In genomic region chr17:82659886-82660285, GRCh38 we compare ENCODE assay signal across 27 cellular contexts.
"Had no signal": no experiment of that assay in that cellular context is flagged by ENCODE, and none has a peak within 500 bp of the region (broad histone marks: within the 10 kb centered on the region; RNA-seq: fewer than 3 reads in every experiment).

No MANE protein-coding gene starts in this region.

- H3K4me1 ChIP-seq: SJCRH30 had no signal

- H3K36me3 Mint-ChIP-seq: activated naive CD4-positive, alpha-beta T cell treated with anti-CD3 and anti-CD28 coated beads, Interleukin-2, amount 10 ng/mL, durations not matched to agents 7 days and 5 days; activated naive CD8-positive, alpha-beta T cell treated with anti-CD3 and anti-CD28 coated beads for 36 hours had no signal

- H3K9me3 Mint-ChIP-seq: activated naive CD8-positive, alpha-beta T cell treated with anti-CD3 and anti-CD28 coated beads for 36 hours; activated T-cell treated with anti-CD3 and anti-CD28 coated beads, Interleukin-2, amount 50 U/mL, for 72 hours; activated T-helper 2 cell treated with anti-CD3 and anti-CD28 coated beads, Interferon-gamma antibody, Interleukin-2, Interleukin-4, amounts not matched to agents 10 μg/mL and 5 μg/mL and 100 μg/mL, durations not matched to agents 14 hours and 24 hours and 36 hours had no signal

- H3K27ac ChIP-seq: brain microvascular endothelial cell, SJCRH30, VCaP had no signal

- H3K9ac ChIP-seq: SK-N-SH had no signal

- H3K27ac Mint-ChIP-seq: activated CD4-positive, alpha-beta memory T cell treated with anti-CD3 and anti-CD28 coated beads, Interleukin-2, amount 10 ng/mL, durations not matched to agents 7 days and 5 days; activated CD4-positive, alpha-beta T cell treated with anti-CD3 and anti-CD28 coated beads for 36 hours; activated naive CD4-positive, alpha-beta T cell treated with anti-CD3 and anti-CD28 coated beads, Interleukin-2, amount 10 ng/mL, durations not matched to agents 7 days and 5 days; activated naive CD8-positive, alpha-beta T cell treated with anti-CD3 and anti-CD28 coated beads for 36 hours; activated T-cell treated with anti-CD3 and anti-CD28 coated beads, Interleukin-2, amount 50 U/mL, for 72 hours; activated T-helper 2 cell treated with anti-CD3 and anti-CD28 coated beads, Interferon-gamma antibody, Interleukin-2, Interleukin-4, amounts not matched to agents 10 μg/mL and 5 μg/mL and 100 μg/mL, durations not matched to agents 14 hours and 24 hours and 36 hours had no signal

- H3K36me3 ChIP-seq: brain microvascular endothelial cell, SJCRH30 had no signal

- H3K4me3 Mint-ChIP-seq: activated CD4-positive, alpha-beta memory T cell treated with anti-CD3 and anti-CD28 coated beads, Interleukin-2, amount 10 ng/mL, durations not matched to agents 7 days and 5 days; activated CD4-positive, alpha-beta T cell treated with anti-CD3 and anti-CD28 coated beads for 36 hours; activated naive CD4-positive, alpha-beta T cell treated with anti-CD3 and anti-CD28 coated beads, Interleukin-2, amount 10 ng/mL, durations not matched to agents 7 days and 5 days; activated naive CD8-positive, alpha-beta T cell treated with anti-CD3 and anti-CD28 coated beads for 36 hours; activated T-cell treated with anti-CD3 and anti-CD28 coated beads, Interleukin-2, amount 50 U/mL, for 72 hours had no signal

- DNase-seq: activated CD4-positive, alpha-beta memory T cell treated with anti-CD3 and anti-CD28 coated beads, Interleukin-2, amount 10 ng/mL, durations not matched to agents 7 days and 5 days; activated CD4-positive, alpha-beta T cell treated with anti-CD3 and anti-CD28 coated beads for 36 hours; activated CD4-positive, alpha-beta T cell treated with anti-CD3 and anti-CD28 coated beads, Interleukin-2, amount 50 U/mL, for 1 hour; activated gamma-delta T cell treated with Interleukin-2 at 50 U/mL for 16 hours; activated naive CD4-positive, alpha-beta T cell treated with anti-CD3 and anti-CD28 coated beads, Interleukin-2, amount 10 ng/mL, durations not matched to agents 7 days and 5 days; activated naive CD8-positive, alpha-beta T cell treated with anti-CD3 and anti-CD28 coated beads for 36 hours; activated T-cell treated with anti-CD3 and anti-CD28 coated beads for 4 hours; activated T-cell treated with anti-CD3 and anti-CD28 coated beads, Interleukin-2, amount 50 U/mL, for 72 hours; brain microvascular endothelial cell; cerebellar nuclear complex; MM.1S; NCI-H1105; NCI-H1436; NCI-H1694 treated with DMSO at 0.1 percent for 48 hours; NCI-H2029 treated with DMSO at 0.1 percent for 48 hours; NCI-H345; NCI-H510A; NCI-H69; NK-92 treated with Interleukin-12 subunit alpha and Interleukin-12 subunit beta, amount 100 ng/mL, for 24 hours; OCI-M1; RPMI8226; SJCRH30; SK-N-SH; T-helper 1 cell had no signal

- H3K4me2 ChIP-seq: SK-N-SH had no signal

- H3K4me1 Mint-ChIP-seq: activated CD4-positive, alpha-beta memory T cell treated with anti-CD3 and anti-CD28 coated beads, Interleukin-2, amount 10 ng/mL, durations not matched to agents 7 days and 5 days; activated CD4-positive, alpha-beta T cell treated with anti-CD3 and anti-CD28 coated beads for 36 hours; activated naive CD4-positive, alpha-beta T cell treated with anti-CD3 and anti-CD28 coated beads, Interleukin-2, amount 10 ng/mL, durations not matched to agents 7 days and 5 days; activated naive CD8-positive, alpha-beta T cell treated with anti-CD3 and anti-CD28 coated beads for 36 hours had no signal

- H3K9me3 ChIP-seq: SJCRH30, SK-N-SH had no signal

- H3K27me3 ChIP-seq: brain microvascular endothelial cell, SJCRH30 had no signal

- H3K27me3 Mint-ChIP-seq: activated CD4-positive, alpha-beta memory T cell treated with anti-CD3 and anti-CD28 coated beads, Interleukin-2, amount 10 ng/mL, durations not matched to agents 7 days and 5 days; activated CD4-positive, alpha-beta T cell treated with anti-CD3 and anti-CD28 coated beads for 36 hours; activated naive CD4-positive, alpha-beta T cell treated with anti-CD3 and anti-CD28 coated beads, Interleukin-2, amount 10 ng/mL, durations not matched to agents 7 days and 5 days; activated naive CD8-positive, alpha-beta T cell treated with anti-CD3 and anti-CD28 coated beads for 36 hours had no signal

- H3K4me3 ChIP-seq: SJCRH30 had no signal

- ATAC-seq: activated CD4-positive, alpha-beta T cell treated with anti-CD3 and anti-CD28 coated beads for 36 hours; activated T-cell treated with anti-CD3 and anti-CD28 coated beads, Interleukin-2, amount 50 U/mL, for 72 hours; Panc1 had no signal
